In the genomic region with DNA sequence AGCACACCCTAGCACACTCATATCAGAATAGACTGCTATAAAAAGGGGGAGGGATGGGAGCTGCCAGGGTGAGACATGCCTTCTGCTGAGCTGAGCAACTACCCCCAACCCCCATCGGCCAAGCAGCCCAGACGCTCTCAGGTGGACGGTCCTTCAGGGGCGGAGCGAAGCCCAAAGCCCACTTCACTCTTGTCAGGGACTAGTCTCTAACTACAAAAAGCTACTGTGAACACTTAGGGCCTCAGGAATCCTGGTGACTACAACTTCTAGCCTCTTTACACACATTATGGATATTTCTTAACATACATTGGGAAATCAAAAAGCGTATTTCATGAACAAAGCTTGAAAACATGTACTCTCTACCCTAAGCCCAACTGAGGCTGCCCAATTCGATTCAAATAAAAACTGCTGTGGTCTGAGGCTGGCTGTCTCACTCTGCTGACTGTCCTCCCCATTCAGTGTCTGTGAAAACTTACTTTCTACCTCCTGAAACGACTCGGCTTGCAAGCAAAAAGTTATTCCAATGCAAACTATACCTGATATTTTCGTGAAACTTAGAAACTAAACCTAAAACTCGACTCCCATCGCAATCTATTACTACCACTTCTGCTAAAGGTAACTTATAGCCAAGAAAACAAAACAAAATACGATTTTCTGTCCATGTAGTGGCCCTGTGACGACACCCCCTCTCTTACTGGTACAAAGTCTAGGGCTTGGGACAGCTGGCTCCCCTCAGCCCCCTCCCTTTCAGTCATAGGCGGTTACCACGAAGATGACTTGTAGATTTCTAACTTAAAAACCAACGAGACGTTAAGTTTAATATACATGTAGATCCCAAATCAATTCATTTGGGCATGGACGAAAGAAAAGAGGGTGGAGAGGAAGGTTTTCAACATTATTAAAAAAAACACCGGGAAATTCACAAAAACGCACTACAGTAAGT, we compare ENCODE assay signal across 8 cellular contexts. TPM values are rescaled to one million over a fixed set of nuclear protein-coding genes. Genes with fewer than 3 reads are reported as not detected.
DNase-seq lines count a peak whose midpoint lies in the region; ATAC-seq and TF ChIP-seq lines count a peak whose summit lies in the region.

No MANE protein-coding gene starts in this region.

- peak overlapping the region; percentile 79 for H3K4me2 ChIP-seq in hepatocyte

- H3K27me3 ChIP-seq in hepatocyte (no peaks in the 10 kb centered on the region), sigmoid colon (no peaks in the 10 kb centered on the region)

- H3K4me1 ChIP-seq in hepatocyte (ENCODE audit: insufficient read depth) = peaks cover 47% of the 10 kb centered on the region
- H3K4me1 ChIP-seq in sigmoid colon = peaks cover 0 to 51% (median 36%) of the 10 kb centered on the region in 4 donors

- H3K27ac ChIP-seq in hepatocyte = peak overlapping the region; percentile 100
- peak overlapping the region; percentile 97 to 100 (median 100) for H3K27ac ChIP-seq in sigmoid colon

- no peaks in the 10 kb centered on the region for H3K27me3 Mint-ChIP-seq in activated CD4-positive, alpha-beta T cell treated with anti-CD3 and anti-CD28 coated beads, Interleukin-2, amount 10 ng/mL, durations not matched to agents 24 days and 14 days
- H3K27me3 Mint-ChIP-seq in activated naive CD8-positive, alpha-beta T cell treated with anti-CD3 and anti-CD28 coated beads, Interleukin-2, amount 10 ng/mL, durations not matched to agents 7 days and 5 days = no peaks in the 10 kb centered on the region

- H3K4me3 Mint-ChIP-seq in activated CD4-positive, alpha-beta T cell treated with anti-CD3 and anti-CD28 coated beads, Interleukin-2, amount 10 ng/mL, durations not matched to agents 24 days and 14 days = peak overlapping the region; percentile 95
- H3K4me3 Mint-ChIP-seq in activated naive CD8-positive, alpha-beta T cell treated with anti-CD3 and anti-CD28 coated beads, Interleukin-2, amount 10 ng/mL, durations not matched to agents 7 days and 5 days = peak overlapping the region; percentile 90

- peak overlapping the region; percentile 87 for H3K4me3 ChIP-seq in hepatocyte
- peak overlapping the region; percentile 72 to 97 (median 86) for H3K4me3 ChIP-seq in sigmoid colon

- POLR2A ChIA-PET in activated naive CD8-positive, alpha-beta T cell treated with anti-CD3 and anti-CD28 coated beads, Interleukin-2, amount 10 ng/mL, durations not matched to agents 7 days and 5 days (lab: Charles Lee) = interaction anchor here (0.6 to 8.9 kb wide), 25 partner anchors 8 to 212 kb away, joined by 3 to 137 read pairs (median 7); a partner anchor contains a TSS

- H3K79me2 ChIP-seq in hepatocyte = peaks cover 54% of the 10 kb centered on the region

- H4K20me1 ChIP-seq in hepatocyte (ENCODE audit: insufficient read depth, poor library complexity, severe bottlenecking) = peaks cover 11% of the 10 kb centered on the region

- H3K36me3 Mint-ChIP-seq in activated CD4-positive, alpha-beta T cell treated with anti-CD3 and anti-CD28 coated beads, Interleukin-2, amount 10 ng/mL, durations not matched to agents 24 days and 14 days (ENCODE audit: low read depth) = peaks cover 5% of the 10 kb centered on the region
- peaks cover 6% of the 10 kb centered on the region for H3K36me3 Mint-ChIP-seq in activated naive CD8-positive, alpha-beta T cell treated with anti-CD3 and anti-CD28 coated beads, Interleukin-2, amount 10 ng/mL, durations not matched to agents 7 days and 5 days

- H3K9me3 Mint-ChIP-seq in activated CD4-positive, alpha-beta T cell treated with anti-CD3 and anti-CD28 coated beads, Interleukin-2, amount 10 ng/mL, durations not matched to agents 24 days and 14 days = no peaks in the 10 kb centered on the region
- no peaks in the 10 kb centered on the region for H3K9me3 Mint-ChIP-seq in activated naive CD8-positive, alpha-beta T cell treated with anti-CD3 and anti-CD28 coated beads, Interleukin-2, amount 10 ng/mL, durations not matched to agents 7 days and 5 days

- TF ChIP-seq CTCF in hepatocyte (IDR thresholded peaks at IDR 0.05; ENCODE audit: poor library complexity) = no peak
- TF ChIP-seq CTCF in sigmoid colon (IDR thresholded peaks at IDR 0.05) = no peak

- peak overlapping the region; percentile 92 for H3K27ac Mint-ChIP-seq in activated CD4-positive, alpha-beta T cell treated with anti-CD3 and anti-CD28 coated beads, Interleukin-2, amount 10 ng/mL, durations not matched to agents 24 days and 14 days
- peak overlapping the region; percentile 88 for H3K27ac Mint-ChIP-seq in activated naive CD8-positive, alpha-beta T cell treated with anti-CD3 and anti-CD28 coated beads, Interleukin-2, amount 10 ng/mL, durations not matched to agents 7 days and 5 days

- DNase-seq in activated CD4-positive, alpha-beta T cell treated with anti-CD3 and anti-CD28 coated beads, Interleukin-2, amount 10 ng/mL, durations not matched to agents 24 days and 14 days = peak; percentile 76
- DNase-seq in activated CD4-positive, alpha-beta T cell treated with anti-CD3 and anti-CD28 coated beads for 1 hour = no peak
- DNase-seq in NCI-H526 (lab: John Stamatoyannopoulos, UW) = peak; percentile 37 to 69
- no peak for DNase-seq in activated naive CD8-positive, alpha-beta T cell treated with anti-CD3 and anti-CD28 coated beads, Interleukin-2, amount 10 ng/mL, durations not matched to agents 7 days and 5 days
- DNase-seq in hepatocyte (ENCODE audit: low spot score) = peak; percentile 82
- DNase-seq in sigmoid colon = peak; percentile 83
- no peak for DNase-seq in activated CD8-positive, alpha-beta memory T cell treated with anti-CD3 and anti-CD28 coated beads, Interleukin-2, amount 50 U/mL, for 48 hours

- intact Hi-C loops in activated CD4-positive, alpha-beta T cell treated with anti-CD3 and anti-CD28 coated beads, Interleukin-2, amount 10 ng/mL, durations not matched to agents 24 days and 14 days (cut with micrococcal nuclease) = loop anchor here (1.0 to 5.0 kb wide), 7 partner anchors 8 to 510 kb away; a partner anchor contains a TSS
- intact Hi-C loops in sigmoid colon (cut with DNase I) = loop anchor here (1.0 to 5.0 kb wide), 5 partner anchors 80 to 335 kb away; a partner anchor contains a TSS

- H2AFZ ChIP-seq in hepatocyte = peak overlapping the region; percentile 57

- TF ChIP-seq EP300 in sigmoid colon (IDR thresholded peaks at IDR 0.05) = peak in 1 of 4 donors; percentile 1

- ATAC-seq in activated naive CD8-positive, alpha-beta T cell treated with anti-CD3 and anti-CD28 coated beads, Interleukin-2, amount 10 ng/mL, durations not matched to agents 7 days and 5 days (ENCODE audit: low read depth) = no peak
- no peak for ATAC-seq in GM18861 (IDR thresholded peaks at IDR 0.05; ENCODE audit: unreplicated experiment)

- H3K4me1 Mint-ChIP-seq in activated CD4-positive, alpha-beta T cell treated with anti-CD3 and anti-CD28 coated beads, Interleukin-2, amount 10 ng/mL, durations not matched to agents 24 days and 14 days = peaks cover 68% of the 10 kb centered on the region
- H3K4me1 Mint-ChIP-seq in activated naive CD8-positive, alpha-beta T cell treated with anti-CD3 and anti-CD28 coated beads, Interleukin-2, amount 10 ng/mL, durations not matched to agents 7 days and 5 days = peaks cover 57% of the 10 kb centered on the region

- H3K9me2 ChIP-seq in hepatocyte (replicated peaks; ENCODE audit: insufficient read depth) = no peaks in the 10 kb centered on the region

- H3K9me3 ChIP-seq in hepatocyte (ENCODE audit: low read depth) = no peaks in the 10 kb centered on the region
- no peaks in the 10 kb centered on the region for H3K9me3 ChIP-seq in sigmoid colon

- WGBS in hepatocyte (ENCODE audit: low lambda C conversion rate, missing lambda C conversion rate) = 3% methylated on average over 21 of the region's 21 CpGs
- WGBS in sigmoid colon, 2 donors = 1 to 2% methylated on average over 21 of the region's 21 CpGs

- H3K36me3 ChIP-seq in hepatocyte (replicated peaks; ENCODE audit: insufficient read depth, low read depth) (no peaks in the 10 kb centered on the region), sigmoid colon (no peaks in the 10 kb centered on the region)

- no peak for TF ChIP-seq POLR2A in sigmoid colon (IDR thresholded peaks at IDR 0.05)

RNA-seq across cellular contexts. Expression of a gene that starts 1.2 kb away (rescaled TPM):
- total RNA-seq in activated CD4-positive, alpha-beta T cell treated with anti-CD3 and anti-CD28 coated beads, Interleukin-2, amount 10 ng/mL, durations not matched to agents 24 days and 14 days = 24.6 and 26.7 TPM in 2 replicates
- total RNA-seq in activated naive CD8-positive, alpha-beta T cell treated with anti-CD3 and anti-CD28 coated beads, Interleukin-2, amount 10 ng/mL, durations not matched to agents 7 days and 5 days = 10 to 100 TPM; 27.0 to 27.7 TPM
- 23.4 and 23.8 TPM in 2 replicates for total RNA-seq in hepatocyte
- polyA plus RNA-seq in hepatocyte = 13.8 and 15.0 TPM in 2 replicates
- 10 to 100 TPM in 2 of 4 donors, 1 to 10 TPM in 2; 7.2 to 14.3 (median 10.5) TPM for total RNA-seq in sigmoid colon
- 10 to 100 TPM in 1 of 3 donors, 1 to 10 TPM in 2; 6.9 to 13.8 (median 8.4) TPM for polyA plus RNA-seq in sigmoid colon

Comparison
In these comparisons a context has a peak if more than half of its experiments do, and no peak if none do; other contexts are left out.
1. DNase-seq: peak in activated CD4-positive, alpha-beta T cell treated with anti-CD3 and anti-CD28 coated beads, Interleukin-2, amount 10 ng/mL, durations not matched to agents 24 days and 14 days (single experiment), NCI-H526 (2 of 2), hepatocyte (single experiment) and sigmoid colon (single experiment); none in activated CD4-positive, alpha-beta T cell treated with anti-CD3 and anti-CD28 coated beads for 1 hour (single experiment), activated naive CD8-positive, alpha-beta T cell treated with anti-CD3 and anti-CD28 coated beads, Interleukin-2, amount 10 ng/mL, durations not matched to agents 7 days and 5 days (single experiment) and activated CD8-positive, alpha-beta memory T cell treated with anti-CD3 and anti-CD28 coated beads, Interleukin-2, amount 50 U/mL, for 48 hours (single experiment).